Comparison of ENCODE assay signal across 21 cellular contexts in the genomic region with DNA sequence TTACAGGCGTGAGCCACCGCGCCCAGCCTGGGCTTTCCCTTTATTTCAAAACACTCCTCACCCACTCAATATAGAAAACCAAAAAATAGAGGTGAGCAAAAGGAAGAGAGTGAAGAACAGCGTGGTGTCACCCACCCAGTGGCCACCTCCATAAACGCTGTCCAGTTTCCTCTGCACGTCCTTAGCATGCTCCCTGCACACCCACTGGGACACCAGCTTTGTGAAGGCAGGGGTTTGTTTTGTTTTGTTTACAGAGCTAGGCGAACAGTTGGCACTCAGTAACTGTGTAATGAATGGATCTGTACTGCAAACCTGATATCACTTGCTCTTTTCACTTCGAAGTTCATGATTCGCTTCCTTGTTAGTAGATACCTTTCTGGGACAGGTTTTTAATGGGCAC.
"Had no signal": no experiment of that assay in that cellular context is flagged by ENCODE, and none has a peak within 500 bp of the region (broad histone marks: within the 10 kb centered on the region; RNA-seq: fewer than 3 reads in every experiment).

No MANE protein-coding gene starts in this region.

- ATAC-seq: activated CD8-positive, alpha-beta memory T cell treated with anti-CD3 and anti-CD28 coated beads, Interleukin-2, amount 10 ng/mL, durations not matched to agents 7 days and 5 days; left lobe of liver had no signal

- H3K27ac ChIP-seq: coronary artery, esophagus muscularis mucosa, prostate gland, skin epidermis had no signal

- H3K36me3 ChIP-seq: esophagus muscularis mucosa, prostate gland had no signal

- H3K9me3 Mint-ChIP-seq: brain, nephron progenitor cell, type B pancreatic cell had no signal

- H3K36me3 Mint-ChIP-seq: brain, type B pancreatic cell had no signal

- H3K4me3 ChIP-seq: coronary artery, esophagus muscularis mucosa, prostate gland, skin epidermis had no signal

- H3K4me3 Mint-ChIP-seq: activated CD8-positive, alpha-beta memory T cell treated with anti-CD3 and anti-CD28 coated beads, Interleukin-2, amount 10 ng/mL, durations not matched to agents 7 days and 5 days; activated naive CD8-positive, alpha-beta T cell treated with anti-CD3 and anti-CD28 coated beads for 36 hours; brain; nephron progenitor cell; type B pancreatic cell had no signal

- H3K27me3 Mint-ChIP-seq: activated CD8-positive, alpha-beta memory T cell treated with anti-CD3 and anti-CD28 coated beads, Interleukin-2, amount 10 ng/mL, durations not matched to agents 7 days and 5 days; activated naive CD8-positive, alpha-beta T cell treated with anti-CD3 and anti-CD28 coated beads for 36 hours had no signal

- H3K4me1 ChIP-seq: prostate gland had no signal

- H3K4me1 Mint-ChIP-seq: nephron progenitor cell had no signal

- H3K9me3 ChIP-seq: esophagus muscularis mucosa, prostate gland had no signal

- H3K27me3 ChIP-seq: esophagus muscularis mucosa had no signal

- DNase-seq: activated CD4-positive, alpha-beta T cell treated with anti-CD3 and anti-CD28 coated beads for 1 hour; activated CD4-positive, alpha-beta T cell treated with anti-CD3 and anti-CD28 coated beads, Interleukin-2, amount 50 U/mL, for 4 hours; activated CD8-positive, alpha-beta memory T cell treated with anti-CD3 and anti-CD28 coated beads, Interleukin-2, amount 10 ng/mL, durations not matched to agents 7 days and 5 days; activated gamma-delta T cell treated with Interleukin-2 at 50 U/mL for 16 hours; activated naive CD8-positive, alpha-beta T cell treated with anti-CD3 and anti-CD28 coated beads for 36 hours; activated T-cell treated with anti-CD3 and anti-CD28 coated beads, Interleukin-2, amount 50 U/mL, for 48 hours; central memory CD4-positive, alpha-beta T cell; islet precursor cell; nephron progenitor cell; right cardiac atrium; stimulated activated CD4-positive, alpha-beta T cell treated with anti-CD3 and anti-CD28 coated beads, Interleukin-15, amount 100 ng/mL, for 24 hours; stimulated activated CD4-positive, alpha-beta T cell treated with anti-CD3 and anti-CD28 coated beads, Interleukin-4, amount 100 ng/mL, for 1 hour; stimulated activated naive CD4-positive, alpha-beta T cell treated with Interleukin-2 at 50 U/mL for 16 hours; T1000 had no signal

- H3K27ac Mint-ChIP-seq: activated CD8-positive, alpha-beta memory T cell treated with anti-CD3 and anti-CD28 coated beads, Interleukin-2, amount 10 ng/mL, durations not matched to agents 7 days and 5 days; activated naive CD8-positive, alpha-beta T cell treated with anti-CD3 and anti-CD28 coated beads for 36 hours; nephron progenitor cell; type B pancreatic cell had no signal
